13 cellular contexts compared by ENCODE assay signal in the genomic region with DNA sequence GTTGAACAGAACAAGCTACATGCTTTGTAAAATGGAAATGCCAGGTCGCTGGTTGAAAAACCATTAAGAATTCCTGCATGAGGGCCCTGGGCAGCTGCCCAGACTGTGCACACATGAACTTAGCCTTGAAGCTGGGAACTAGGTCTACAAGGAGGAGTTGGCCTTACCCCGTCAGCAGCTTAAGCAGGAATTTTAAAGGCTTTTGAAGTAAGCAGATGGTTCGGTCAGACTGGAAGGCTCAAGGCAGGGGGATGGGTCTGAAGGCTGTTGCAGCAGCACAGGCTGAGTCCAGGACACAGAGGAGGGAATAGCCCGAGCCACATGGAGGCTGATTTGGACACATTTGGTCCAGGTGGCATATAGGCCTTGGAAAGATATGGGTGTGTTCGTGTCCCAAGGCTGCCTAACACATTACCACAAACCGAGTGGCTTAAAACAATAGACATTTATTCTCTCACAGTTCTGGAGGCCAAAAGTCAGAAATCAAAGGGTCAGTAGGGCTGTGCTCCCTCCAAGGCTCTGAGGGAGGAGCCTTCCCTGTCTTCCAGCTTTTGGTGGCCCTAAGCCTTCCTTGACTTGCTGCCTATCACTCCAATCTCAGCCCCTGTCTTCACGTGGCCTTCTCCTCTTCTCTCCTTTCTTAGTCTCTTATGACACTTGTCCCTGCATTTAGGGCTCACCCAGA. TPM values are rescaled to one million over a fixed set of nuclear protein-coding genes. Genes with fewer than 3 reads are reported as not detected.
DNase-seq lines count a peak whose midpoint lies in the region; FAIRE-seq and TF ChIP-seq lines count a peak whose summit lies in the region.
"Had no signal": no experiment of that assay in that cellular context is flagged by ENCODE, and none has a peak within 500 bp of the region (broad histone marks: within the 10 kb centered on the region; RNA-seq: fewer than 3 reads in every experiment).

No MANE protein-coding gene starts in this region.

- H3K9me3 ChIP-seq in WERI-Rb-1 (ENCODE audit: severe bottlenecking) (no peaks in the 10 kb centered on the region), kidney (ENCODE audit: control insufficient read depth in 1 of 2, low read length in 2 of 2) (no peaks in the 10 kb centered on the region), testis (no peaks in the 10 kb centered on the region)

- no peak for DNase-seq in activated naive CD4-positive, alpha-beta T cell treated with anti-CD3 and anti-CD28 coated beads, Interleukin-2, amount 10 ng/mL, durations not matched to agents 7 days and 5 days
- no peak for DNase-seq in activated naive CD4-positive, alpha-beta T cell treated with anti-CD3 and anti-CD28 coated beads, Interleukin-2, amount 50 U/mL, for 16 hours
- DNase-seq in WERI-Rb-1 (peak; percentile 94), kidney (no peak), testis (peak; percentile 72), activated gamma-delta T cell (lab: John Stamatoyannopoulos, UW) (no peak), HCEC 1CT (no peak)
- DNase-seq in stimulated activated CD4-positive, alpha-beta T cell treated with anti-CD3 and anti-CD28 coated beads, Interleukin-1b, Interleukin-23, amount 100 ng/mL, for 48 hours = no peak
- DNase-seq: activated T-cell treated with anti-CD3 and anti-CD28 coated beads, Interleukin-2, amount 50 U/mL, for 72 hours; AML-193; NCI-H69 had no signal

- H3K9me3 Mint-ChIP-seq in activated naive CD4-positive, alpha-beta T cell treated with anti-CD3 and anti-CD28 coated beads, Interleukin-2, amount 10 ng/mL, durations not matched to agents 7 days and 5 days = no peaks in the 10 kb centered on the region
- H3K9me3 Mint-ChIP-seq: activated T-cell treated with anti-CD3 and anti-CD28 coated beads, Interleukin-2, amount 50 U/mL, for 72 hours; neural crest cell had no signal

- H3K27me3 ChIP-seq in WERI-Rb-1 (ENCODE audit: insufficient read depth, low read depth, severe bottlenecking) (no peaks in the 10 kb centered on the region), testis (no peaks in the 10 kb centered on the region)

- H3K4me1 ChIP-seq in kidney (ENCODE audit: control insufficient read depth in 1 of 2, insufficient read depth in 1 of 2, low read depth in 1 of 2, low read length in 2 of 2) (peaks cover 13 to 15% of the 10 kb centered on the region in 2 donors), testis (peaks cover 31% of the 10 kb centered on the region)

- peaks cover 47% of the 10 kb centered on the region for H3K4me1 Mint-ChIP-seq in activated naive CD4-positive, alpha-beta T cell treated with anti-CD3 and anti-CD28 coated beads, Interleukin-2, amount 10 ng/mL, durations not matched to agents 7 days and 5 days

- no peaks in the 10 kb centered on the region for H3K27me3 Mint-ChIP-seq in activated naive CD4-positive, alpha-beta T cell treated with anti-CD3 and anti-CD28 coated beads, Interleukin-2, amount 10 ng/mL, durations not matched to agents 7 days and 5 days

- 42 to 57% methylated on average over 6 to 7 of the region's 7 CpGs for WGBS in testis, 2 donors

- intact Hi-C loops in kidney (cut with DNase I) = no loop called here
- intact Hi-C loops in testis (cut with DNase I; ENCODE audit: low total_unique reads) = no loop called here

- H3K27ac Mint-ChIP-seq in activated naive CD4-positive, alpha-beta T cell treated with anti-CD3 and anti-CD28 coated beads, Interleukin-2, amount 10 ng/mL, durations not matched to agents 7 days and 5 days = peak overlapping the region; percentile 11
- H3K27ac Mint-ChIP-seq: activated T-cell treated with anti-CD3 and anti-CD28 coated beads, Interleukin-2, amount 50 U/mL, for 72 hours had no signal

- no peaks in the 10 kb centered on the region for H3K36me3 ChIP-seq in WERI-Rb-1
- no peaks in the 10 kb centered on the region for H3K36me3 ChIP-seq in kidney (ENCODE audit: control insufficient read depth in 1 of 2, insufficient read depth in 2 of 2, low read length in 2 of 2)
- no peaks in the 10 kb centered on the region for H3K36me3 ChIP-seq in testis (ENCODE audit: low read depth, missing control alignments)

- peak overlapping the region in 1 of 2 donors; percentile 6 for H3K9ac ChIP-seq in kidney (ENCODE audit: low read length in 2 of 2)

- peaks cover 7% of the 10 kb centered on the region for H3K36me3 Mint-ChIP-seq in activated naive CD4-positive, alpha-beta T cell treated with anti-CD3 and anti-CD28 coated beads, Interleukin-2, amount 10 ng/mL, durations not matched to agents 7 days and 5 days

- no peak overlapping the region for H3K4me3 Mint-ChIP-seq in activated naive CD4-positive, alpha-beta T cell treated with anti-CD3 and anti-CD28 coated beads, Interleukin-2, amount 10 ng/mL, durations not matched to agents 7 days and 5 days
- H3K4me3 Mint-ChIP-seq: activated T-cell treated with anti-CD3 and anti-CD28 coated beads, Interleukin-2, amount 50 U/mL, for 72 hours; neural crest cell had no signal

- H3K27ac ChIP-seq in WERI-Rb-1 = peak overlapping the region; percentile 97
- H3K27ac ChIP-seq in kidney (ENCODE audit: low read depth in 2 of 2, low read length in 2 of 2) = peak overlapping the region; percentile 47 to 76
- peak overlapping the region in 1 of 2 donors; percentile 30 for H3K27ac ChIP-seq in testis

- H3K4me3 ChIP-seq in WERI-Rb-1 (ENCODE audit: low read depth, low read length) = peak overlapping the region; percentile 25
- H3K4me3 ChIP-seq in kidney (ENCODE audit: low read length in 2 of 2) = no peak overlapping the region
- H3K4me3 ChIP-seq in testis = no peak overlapping the region
- H3K4me3 ChIP-seq: K562 had no signal

- TF ChIP-seq CTCF in WERI-Rb-1 (IDR thresholded peaks at IDR 0.05; ENCODE audit: low read depth, low read length) (no peak), kidney (IDR thresholded peaks at IDR 0.05; ENCODE audit: borderline replicate concordance, extremely low read depth, insufficient read depth) (no peak), testis (IDR thresholded peaks at IDR 0.05) (no peak)

- CTCF ChIA-PET in activated naive CD4-positive, alpha-beta T cell treated with anti-CD3 and anti-CD28 coated beads, Interleukin-2, amount 10 ng/mL, durations not matched to agents 7 days and 5 days (lab: Charles Lee) = no interaction called here

- FAIRE-seq in kidney (lab: Jason Lieb, UNC) = no peak
- FAIRE-seq: K562 had no signal

- TF ChIP-seq POLR2A in testis (IDR thresholded peaks at IDR 0.05) = no peak

RNA-seq across cellular contexts. Expression of gene LIF, which starts 11.6 kb away (rescaled TPM):
- 10.7 TPM for total RNA-seq in kidney
- 0.67 TPM for polyA plus RNA-seq in kidney (ENCODE audit: insufficient read depth, low read depth, low replicate concordance)
- 1 to 10 TPM in 1 of 2 donors, under 1 TPM in 1; 0.08 to 1.4 TPM for total RNA-seq in testis
- polyA plus RNA-seq in testis (ENCODE audit: insufficient read depth, low read depth, low replicate concordance) = 1.4 TPM

RNA-seq across cellular contexts. Expression of gene OSM, which starts 31.7 kb away (rescaled TPM):
- total RNA-seq in kidney = 1.2 TPM
- polyA plus RNA-seq in kidney (ENCODE audit: insufficient read depth, low read depth, low replicate concordance) = 0.56 TPM
- 1 to 10 TPM in 1 of 2 donors, not detected in 1; 1.6 TPM for total RNA-seq in testis
- polyA plus RNA-seq in testis (ENCODE audit: insufficient read depth, low read depth, low replicate concordance) = 0.69 TPM
- total RNA-seq: K562, neural crest cell had no signal

RNA-seq across cellular contexts. Expression of gene CASTOR1, which starts 54.4 kb away (rescaled TPM):
- total RNA-seq in kidney (16.5 TPM), testis (10 to 100 TPM; 36.7 to 71.4 TPM)
- polyA plus RNA-seq in kidney (ENCODE audit: insufficient read depth, low read depth, low replicate concordance) (71.7 TPM), testis (ENCODE audit: insufficient read depth, low read depth, low replicate concordance) (32.8 TPM)

Comparison
In these comparisons a context has a peak if more than half of its experiments do, and no peak if none do; other contexts are left out.
1. DNase-seq: peak in WERI-Rb-1 (single experiment) and testis (single experiment); none in activated naive CD4-positive, alpha-beta T cell treated with anti-CD3 and anti-CD28 coated beads, Interleukin-2, amount 10 ng/mL, durations not matched to agents 7 days and 5 days (single experiment), activated naive CD4-positive, alpha-beta T cell treated with anti-CD3 and anti-CD28 coated beads, Interleukin-2, amount 50 U/mL, for 16 hours (single experiment), kidney (single experiment), activated gamma-delta T cell (single experiment), stimulated activated CD4-positive, alpha-beta T cell treated with anti-CD3 and anti-CD28 coated beads, Interleukin-1b, Interleukin-23, amount 100 ng/mL, for 48 hours (single experiment) and HCEC 1CT (single experiment).